17 cellular contexts compared by ENCODE assay signal in the genomic region with DNA sequence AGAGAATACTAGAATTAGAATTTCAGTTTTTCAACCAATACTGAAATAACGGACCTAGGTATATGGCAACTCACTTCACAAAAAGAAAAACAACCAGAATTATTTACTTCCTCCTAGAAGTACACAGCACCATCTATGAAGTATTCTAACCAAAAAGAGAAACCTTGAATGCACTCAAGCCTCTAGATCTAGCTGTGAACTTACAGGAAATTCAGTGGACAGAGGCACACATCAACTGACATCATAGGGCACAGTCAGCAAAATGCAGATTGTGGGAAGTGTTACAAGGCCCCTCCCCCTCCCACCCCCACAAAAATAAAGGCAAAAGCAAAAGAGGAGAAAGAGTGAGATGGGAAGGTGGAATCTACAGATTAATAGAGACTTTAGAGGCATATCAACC.
DNase-seq lines count a peak whose midpoint lies in the region; ATAC-seq, FAIRE-seq and TF ChIP-seq lines count a peak whose summit lies in the region.
"Had no signal": no experiment of that assay in that cellular context is flagged by ENCODE, and none has a peak within 500 bp of the region (broad histone marks: within the 10 kb centered on the region; RNA-seq: fewer than 3 reads in every experiment).

No MANE protein-coding gene starts in this region.

- TF ChIP-seq RAD21 in K562 (CRISPR knock-in tag; conservative IDR thresholded peaks at IDR 0.05 in 1 of 2, IDR thresholded peaks at IDR 0.05 in 1 of 2): no peak

- H3K27ac Mint-ChIP-seq in MCF 10A (ENCODE audit: low read depth, unreplicated experiment): peak overlapping the region; percentile 71
- H3K27ac Mint-ChIP-seq in mesothelial cell of epicardium: no peak overlapping the region
- H3K27ac Mint-ChIP-seq: B cell; CD8-positive, alpha-beta T cell had no signal

- peaks cover 41% of the 10 kb centered on the region for H3K4me1 Mint-ChIP-seq in MCF 10A (ENCODE audit: insufficient read depth, unreplicated experiment)
- H3K4me1 Mint-ChIP-seq in mesothelial cell of epicardium: peaks cover 6% of the 10 kb centered on the region
- H3K4me1 Mint-ChIP-seq: B cell had no signal

- intact Hi-C loops in MCF 10A (cut with micrococcal nuclease) (no loop called here), mammary epithelial cell (cut with micrococcal nuclease) (no loop called here), K562 (cut with micrococcal nuclease) (no loop called here), vagina (cut with DNase I) (no loop called here)

- H3K27me3 ChIP-seq in mammary epithelial cell (ENCODE audit: insufficient read depth, low read length): no peaks in the 10 kb centered on the region
- no peaks in the 10 kb centered on the region for H3K27me3 ChIP-seq in K562 (ENCODE audit: control insufficient read depth in 2 of 2, insufficient read depth in 2 of 2, low read length in 2 of 2)
- H3K27me3 ChIP-seq in vagina: no peaks in the 10 kb centered on the region
- H3K27me3 ChIP-seq: BLaER1 treated with 17β-estradiol and CSF1 and Interleukin-3, amounts not matched to agents 10 nM and 100 nM had no signal

- POLR2A ChIA-PET in MCF 10A (lab: Yijun Ruan, JAX): no interaction called here
- POLR2A ChIA-PET in K562 (lab: Yijun Ruan, JAX): no interaction called here

- no peak for TF ChIP-seq EP300 in K562 (IDR thresholded peaks at IDR 0.05; ENCODE audit: low read length)

- H3K4me2 ChIP-seq in mammary epithelial cell (ENCODE audit: insufficient read depth, low read depth, low read length) (no peak overlapping the region), K562 (ENCODE audit: insufficient read depth, low read length) (no peak overlapping the region)
- H3K4me2 ChIP-seq: A549 had no signal

- dilution Hi-C loops in mammary epithelial cell (cut with HindIII; ENCODE audit: low sequenced_read_pairs): no loop called here

- H3K9ac ChIP-seq in mammary epithelial cell (ENCODE audit: insufficient read depth, low read length) (no peak overlapping the region), K562 (ENCODE audit: insufficient read depth in 1 of 2, low read depth in 2 of 2, low read length in 2 of 2) (no peak overlapping the region)
- H3K9ac ChIP-seq: BLaER1 treated with 17β-estradiol and CSF1 and Interleukin-3, amounts not matched to agents 10 nM and 100 nM had no signal

- CTCF ChIA-PET in MCF 10A (lab: Yijun Ruan, JAX) (no interaction called here), mammary epithelial cell (lab: Charles Lee; ENCODE audit: low non-redundant PET) (no interaction called here), K562 (lab: Yijun Ruan, JAX; ENCODE audit: low intra/inter-chr PET ratio) (no interaction called here)

- H2AFZ ChIP-seq in mammary epithelial cell (ENCODE audit: low read depth, low read length): no peak overlapping the region
- no peak overlapping the region for H2AFZ ChIP-seq in K562 (ENCODE audit: low read depth, low read length)

- in situ Hi-C loops in mammary epithelial cell (cut with MboI; ENCODE audit: low sequenced_read_pairs in 2 of 2): no loop called here
- in situ Hi-C loops in K562 (cut with MboI): no loop called here

- WGBS in mammary epithelial cell (ENCODE audit: low coverage, missing lambda C conversion rate): 100% methylated on average over 1 of the region's 1 CpG
- 0% methylated on average over 1 of the region's 1 CpG for WGBS in K562 (ENCODE audit: insufficient coverage, low coverage, missing lambda C conversion rate)

- DNase-seq in MCF 10A (ENCODE audit: unreplicated experiment): peak; percentile 14
- DNase-seq in mammary epithelial cell: no peak
- DNase-seq in K562 (ENCODE audit: extremely low read depth in 1 of 4, low spot score in 3 of 4): peak in 1 of 4 experiments; percentile 2
- peak; percentile 29 for DNase-seq in fibroblast of mammary gland (ENCODE audit: low read depth)
- no peak for DNase-seq in NCI-H2107 treated with DMSO at 0.1 percent for 48 hours (lab: John Stamatoyannopoulos, UW; ENCODE audit: unreplicated experiment)
- DNase-seq in mesothelial cell of epicardium (ENCODE audit: low spot score in 2 of 2, unreplicated experiment in 2 of 2): no peak
- DNase-seq in vagina (ENCODE audit: extremely low spot score in 2 of 2): no peak
- DNase-seq: Calu3; CD8-positive, alpha-beta T cell; DMS79 treated with DMSO at 0.1 percent for 48 hours; GF-D8 had no signal

- ATAC-seq in K562: no peak
- ATAC-seq: A549; CD8-positive, alpha-beta T cell; HepG2 had no signal

- FAIRE-seq in K562 (lab: Jason Lieb, UNC): no peak
- FAIRE-seq: A549, HepG2 had no signal

- H3K9me3 ChIP-seq in mammary epithelial cell (replicated peaks; ENCODE audit: insufficient read depth, low read length): no peaks in the 10 kb centered on the region
- H3K9me3 ChIP-seq in K562 (replicated peaks; ENCODE audit: control insufficient read depth, insufficient read depth, low read depth, low read length): no peaks in the 10 kb centered on the region
- no peaks in the 10 kb centered on the region for H3K9me3 ChIP-seq in vagina
- H3K9me3 ChIP-seq: A549, HAP-1 had no signal

- H3K27ac ChIP-seq in mammary epithelial cell (ENCODE audit: insufficient read depth, low read depth, low read length): no peak overlapping the region
- no peak overlapping the region for H3K27ac ChIP-seq in K562 (ENCODE audit: extremely low read depth, low read depth, low read length)
- H3K27ac ChIP-seq in vagina: no peak overlapping the region
- H3K27ac ChIP-seq: 22Rv1, A549 had no signal

- H4K20me1 ChIP-seq in mammary epithelial cell (ENCODE audit: insufficient read depth, low read length) (no peaks in the 10 kb centered on the region), K562 (replicated peaks; ENCODE audit: control insufficient read depth, insufficient read depth, low read length) (no peaks in the 10 kb centered on the region)
- H4K20me1 ChIP-seq: BLaER1 treated with 17β-estradiol and CSF1 and Interleukin-3, amounts not matched to agents 10 nM and 100 nM had no signal

- H3K27me3 Mint-ChIP-seq in MCF 10A (ENCODE audit: insufficient read depth, unreplicated experiment) (no peaks in the 10 kb centered on the region), mesothelial cell of epicardium (ENCODE audit: low read depth) (no peaks in the 10 kb centered on the region)
- H3K27me3 Mint-ChIP-seq: B cell had no signal

- H3K9me3 Mint-ChIP-seq in MCF 10A (ENCODE audit: unreplicated experiment) (no peaks in the 10 kb centered on the region), mesothelial cell of epicardium (no peaks in the 10 kb centered on the region)
- H3K9me3 Mint-ChIP-seq: CD8-positive, alpha-beta T cell had no signal

- H3K36me3 Mint-ChIP-seq in MCF 10A (ENCODE audit: insufficient read depth, unreplicated experiment) (peaks cover 32% of the 10 kb centered on the region), mesothelial cell of epicardium (no peaks in the 10 kb centered on the region)
- H3K36me3 Mint-ChIP-seq: CD8-positive, alpha-beta T cell had no signal

- TF ChIP-seq POLR2A in K562 (conservative IDR thresholded peaks at IDR 0.05) (no peak), vagina (IDR thresholded peaks at IDR 0.05) (no peak)

- no peaks in the 10 kb centered on the region for H3K9me1 ChIP-seq in K562 (ENCODE audit: control insufficient read depth, insufficient read depth, low read length)

- H3K4me3 ChIP-seq in mammary epithelial cell (replicated peaks in 1 of 3; ENCODE audit: insufficient read depth in 1 of 3, low read depth in 2 of 3, low read length in 3 of 3) (no peak overlapping the region), K562 (no peak overlapping the region), fibroblast of mammary gland (ENCODE audit: control insufficient read depth, low read depth, low read length) (no peak overlapping the region), vagina (no peak overlapping the region)
- H3K4me3 ChIP-seq: A549; BLaER1 treated with 17β-estradiol and CSF1 and Interleukin-3, amounts not matched to agents 10 nM and 100 nM; HAP-1 had no signal

- peaks cover 6% of the 10 kb centered on the region for H3K4me1 ChIP-seq in mammary epithelial cell (ENCODE audit: insufficient read depth, low read length)
- no peaks in the 10 kb centered on the region for H3K4me1 ChIP-seq in K562 (replicated peaks in 1 of 2; ENCODE audit: control insufficient read depth in 2 of 2, insufficient read depth in 2 of 2, low read length in 2 of 2)
- no peaks in the 10 kb centered on the region for H3K4me1 ChIP-seq in vagina
- H3K4me1 ChIP-seq: A549, HAP-1 had no signal

- no peaks in the 10 kb centered on the region for H3K36me3 ChIP-seq in mammary epithelial cell (ENCODE audit: insufficient read depth, low read length)
- H3K36me3 ChIP-seq in K562 (ENCODE audit: control insufficient read depth, insufficient read depth, low read length): no peaks in the 10 kb centered on the region
- H3K36me3 ChIP-seq in vagina: no peaks in the 10 kb centered on the region
- H3K36me3 ChIP-seq: BLaER1 treated with 17β-estradiol and CSF1 and Interleukin-3, amounts not matched to agents 10 nM and 100 nM; HAP-1 had no signal

- no peak for TF ChIP-seq CTCF in MCF 10A (IDR thresholded peaks at IDR 0.05; ENCODE audit: unreplicated experiment)
- no peak for TF ChIP-seq CTCF in mammary epithelial cell (conservative IDR thresholded peaks at IDR 0.05 in 1 of 2, IDR thresholded peaks at IDR 0.05 in 1 of 2; ENCODE audit: extremely low read depth in 1 of 2, insufficient read depth in 1 of 2, low read depth in 1 of 2, low read length in 2 of 2)
- no peak for TF ChIP-seq CTCF in K562 (IDR thresholded peaks at IDR 0.05 in 2 of 3, conservative IDR thresholded peaks at IDR 0.05 in 1 of 3; ENCODE audit: insufficient read depth in 2 of 3, low read depth in 1 of 3, low read length in 3 of 3)
- TF ChIP-seq CTCF in fibroblast of mammary gland (conservative IDR thresholded peaks at IDR 0.05; ENCODE audit: control insufficient read depth, insufficient read depth, low read depth, low read length): no peak
- TF ChIP-seq CTCF in mesothelial cell of epicardium (IDR thresholded peaks at IDR 0.05; ENCODE audit: unreplicated experiment): no peak
- TF ChIP-seq CTCF in vagina (IDR thresholded peaks at IDR 0.05): no peak

- peaks cover 14% of the 10 kb centered on the region for H3K79me2 ChIP-seq in mammary epithelial cell (ENCODE audit: insufficient read depth, low read length)
- H3K79me2 ChIP-seq in K562 (ENCODE audit: control insufficient read depth, insufficient read depth, low read length): no peaks in the 10 kb centered on the region

- peak overlapping the region; percentile 22 for H3K4me3 Mint-ChIP-seq in MCF 10A (ENCODE audit: unreplicated experiment)
- no peak overlapping the region for H3K4me3 Mint-ChIP-seq in mesothelial cell of epicardium
- H3K4me3 Mint-ChIP-seq: B cell; CD8-positive, alpha-beta T cell had no signal

- BruUV-seq in MCF 10A (replicated peaks; lab: Mats Ljungman, UMichigan): no TSS peak
- BruUV-seq in mammary epithelial cell (replicated peaks; lab: Mats Ljungman, UMichigan): no TSS peak
- BruUV-seq in K562 (replicated peaks; lab: Mats Ljungman, UMichigan): no TSS peak

TF ChIP-seq in K562, 482 proteins besides CTCF, POLR2A, EP300 and RAD21 (continues in another document):
- no peak for TF ChIP-seq MXI1 (IDR thresholded peaks at IDR 0.05; ENCODE audit: low read depth, low read length)
- TF ChIP-seq FOXJ3 (CRISPR knock-in tag; IDR thresholded peaks at IDR 0.05): no peak
- TF ChIP-seq C11orf30 (IDR thresholded peaks at IDR 0.05; ENCODE audit: low read depth): peak; percentile 36; the same call in 1 of the 2 replicates
- peak; percentile 43; the same call in 1 of the 2 replicates for TF ChIP-seq ZNF316 (IDR thresholded peaks at IDR 0.05)
- no peak for TF ChIP-seq ZNF146 (CRISPR knock-in tag; IDR thresholded peaks at IDR 0.05; ENCODE audit: unreplicated experiment)

Comparison
In these comparisons a context has a peak if more than half of its experiments do, and no peak if none do; other contexts are left out.
1. DNase-seq: peak in MCF 10A (single experiment) and fibroblast of mammary gland (single experiment); none in mammary epithelial cell (single experiment), NCI-H2107 treated with DMSO at 0.1 percent for 48 hours (single experiment), mesothelial cell of epicardium (0 of 2) and vagina (0 of 2).